ENCODE assay signal across 20 cellular contexts in the genomic region with DNA sequence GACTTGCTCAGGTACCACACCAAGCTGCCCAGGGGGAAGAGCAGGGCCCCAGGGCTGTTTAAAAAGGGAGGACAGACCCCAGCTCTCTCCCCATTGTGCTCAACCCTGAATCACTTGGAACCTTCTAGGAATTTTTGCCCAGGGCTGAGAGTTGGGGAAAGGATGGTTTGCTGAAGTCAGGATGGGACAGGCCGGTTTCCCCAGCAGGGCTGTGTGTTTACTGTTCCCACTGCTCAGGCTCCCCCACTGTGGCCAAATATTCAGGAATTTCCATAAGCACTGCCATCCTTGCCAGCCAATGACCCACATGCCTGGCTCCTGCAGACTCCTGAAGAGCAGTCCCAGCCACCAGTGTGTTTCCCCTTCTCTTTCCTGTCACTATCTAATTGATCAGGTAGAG.
DNase-seq lines count a peak whose midpoint lies in the region; ATAC-seq and TF ChIP-seq lines count a peak whose summit lies in the region.
"Had no signal": no experiment of that assay in that cellular context is flagged by ENCODE, and none has a peak within 500 bp of the region (broad histone marks: within the 10 kb centered on the region; RNA-seq: fewer than 3 reads in every experiment).

No MANE protein-coding gene starts in this region.

- no peak overlapping the region for H3K4me3 Mint-ChIP-seq in mesothelial cell of epicardium
- H3K4me3 Mint-ChIP-seq: activated T-cell treated with anti-CD3 and anti-CD28 coated beads, Interleukin-2, amount 50 U/mL, for 24 hours had no signal

- TF ChIP-seq POLR2A in heart left ventricle (IDR thresholded peaks at IDR 0.05) = no peak

- peak overlapping the region in 8 of 12 donors; percentile 14 to 72 (median 64) for H3K27ac ChIP-seq in heart left ventricle
- H3K27ac ChIP-seq in subcutaneous abdominal adipose tissue (ENCODE audit: low read depth, low read length) = no peak overlapping the region
- H3K27ac ChIP-seq: RWPE1 had no signal

- H3K9me3 ChIP-seq in heart left ventricle (no peaks in the 10 kb centered on the region), NT2/D1 (ENCODE audit: insufficient read depth, low read length) (no peaks in the 10 kb centered on the region), subcutaneous abdominal adipose tissue (ENCODE audit: control insufficient read depth in 5 of 5, low read length in 5 of 5) (no peaks in the 10 kb centered on the region)

- H3K4me3 ChIP-seq in heart left ventricle (no peak overlapping the region), NT2/D1 (ENCODE audit: insufficient read length, low read depth) (no peak overlapping the region), subcutaneous abdominal adipose tissue (ENCODE audit: low read depth in 1 of 5, low read length in 5 of 5) (peak overlapping the region in 4 of 5 donors; percentile 35 to 60 (median 45))

- peaks cover 0 to 70% (median 38%) of the 10 kb centered on the region in 12 donors for H3K4me1 ChIP-seq in heart left ventricle
- H3K4me1 ChIP-seq in NT2/D1 (ENCODE audit: insufficient read depth, insufficient read length) = peaks cover 11% of the 10 kb centered on the region
- peaks cover 0 to 43% (median 30%) of the 10 kb centered on the region in 5 donors for H3K4me1 ChIP-seq in subcutaneous abdominal adipose tissue (ENCODE audit: control insufficient read depth in 5 of 5, insufficient read depth in 5 of 5, low read length in 5 of 5)

- H3K36me3 ChIP-seq in heart left ventricle (no peaks in the 10 kb centered on the region), NT2/D1 (ENCODE audit: insufficient read depth, insufficient read length, low read length) (no peaks in the 10 kb centered on the region), subcutaneous abdominal adipose tissue (ENCODE audit: control insufficient read depth in 5 of 5, insufficient read depth in 5 of 5, low read length in 5 of 5) (peaks cover 0 to 10% (median 0%) of the 10 kb centered on the region in 5 donors)

- H3K27ac Mint-ChIP-seq in mesothelial cell of epicardium = peak overlapping the region; percentile 98

- 38 to 100% (median 90%) methylated on average over 1 of the region's 1 CpG for WGBS in heart left ventricle, 4 donors

- ATAC-seq in heart left ventricle = no peak
- ATAC-seq in Right ventricle myocardium superior (ENCODE audit: poor library complexity) = no peak
- no peak for ATAC-seq in GM19351 (IDR thresholded peaks at IDR 0.05; ENCODE audit: unreplicated experiment)
- ATAC-seq: SK-N-SH treated with all-trans-retinoic acid at 6 μM for 48 hours had no signal

- H3K9ac ChIP-seq in NT2/D1 (ENCODE audit: insufficient read length, low read depth) (no peak overlapping the region), subcutaneous abdominal adipose tissue (ENCODE audit: low read length in 5 of 5) (no peak overlapping the region)

- TF ChIP-seq CTCF in heart left ventricle (IDR thresholded peaks at IDR 0.05) (no peak), mesothelial cell of epicardium (IDR thresholded peaks at IDR 0.05; ENCODE audit: unreplicated experiment) (no peak)

- peaks cover 29% of the 10 kb centered on the region for H3K4me1 Mint-ChIP-seq in mesothelial cell of epicardium

- H3K27me3 ChIP-seq in heart left ventricle (no peaks in the 10 kb centered on the region), NT2/D1 (ENCODE audit: insufficient read depth, insufficient read length) (no peaks in the 10 kb centered on the region), subcutaneous abdominal adipose tissue (ENCODE audit: control insufficient read depth in 5 of 5, insufficient read depth in 4 of 5, low read length in 5 of 5) (no peaks in the 10 kb centered on the region)

- peaks cover under 1% of the 10 kb centered on the region for H3K27me3 Mint-ChIP-seq in mesothelial cell of epicardium (ENCODE audit: low read depth)

- no peaks in the 10 kb centered on the region for H3K36me3 Mint-ChIP-seq in mesothelial cell of epicardium

- no peaks in the 10 kb centered on the region for H3K9me3 Mint-ChIP-seq in mesothelial cell of epicardium

- DNase-seq in heart left ventricle (no peak), Right ventricle myocardium superior (no peak), NT2/D1 (ENCODE audit: low read depth, low spot score) (peak; percentile 11), mesothelial cell of epicardium (ENCODE audit: low spot score in 2 of 2, unreplicated experiment in 2 of 2) (no peak), SKM-1 (lab: John Stamatoyannopoulos, UW; ENCODE audit: unreplicated experiment) (no peak), NCI-H1417 (lab: John Stamatoyannopoulos, UW) (no peak)
- DNase-seq: activated CD8-positive, alpha-beta memory T cell treated with anti-CD3 and anti-CD28 coated beads for 24 hours; activated naive CD4-positive, alpha-beta T cell treated with Interleukin-2 at 50 U/mL for 16 hours; activated T-cell treated with anti-CD3 and anti-CD28 coated beads, Interleukin-2, amount 50 U/mL, for 24 hours; DMS 273 treated with DMSO at 0.1 percent for 48 hours; GDM1; H7; MM.1S; NCI-H1436; NCI-H524; T-helper 9 cell had no signal

- intact Hi-C loops in heart left ventricle (cut with DNase I) = no loop called here
- intact Hi-C loops in Right ventricle myocardium superior (cut with DNase I) = no loop called here

Comparison
In these comparisons a context has a peak if more than half of its experiments do, and no peak if none do; other contexts are left out.
1. H3K4me3 ChIP-seq: peak in subcutaneous abdominal adipose tissue (4 of 5); none in heart left ventricle (0 of 12) and NT2/D1 (single experiment).